In the genomic region with DNA sequence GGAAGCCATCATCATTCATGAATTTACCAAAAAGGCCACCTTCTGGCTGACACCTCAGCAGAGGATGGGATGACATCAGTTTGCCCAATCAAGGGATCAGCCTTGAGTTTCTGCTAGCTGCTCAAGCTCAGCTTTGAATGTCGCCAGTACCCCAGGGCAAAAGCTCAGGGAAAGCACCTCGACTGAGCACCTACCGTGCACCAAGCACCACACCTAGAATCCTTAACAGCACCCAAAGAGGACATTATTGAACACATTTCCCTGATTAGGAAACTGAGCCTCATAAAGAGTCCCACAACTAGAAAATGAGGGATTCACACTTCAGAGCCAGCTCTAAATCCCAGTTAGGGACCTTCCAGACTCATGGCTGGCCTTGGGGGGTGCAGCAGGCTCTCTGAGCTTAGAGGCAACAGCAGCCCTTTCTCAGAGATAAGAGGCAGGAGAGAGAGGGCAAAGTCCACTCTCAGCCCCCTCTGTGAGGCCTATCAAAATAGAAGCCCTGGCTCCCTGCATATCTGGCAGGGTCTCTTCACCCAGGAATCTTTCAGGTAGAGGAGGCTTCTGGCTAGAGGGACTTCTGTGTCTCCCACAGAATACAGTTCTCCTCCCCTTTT, we compare ENCODE assay signal across 20 cellular contexts. TPM values are rescaled to one million over a fixed set of nuclear protein-coding genes. Genes with fewer than 3 reads are reported as not detected.
DNase-seq lines count a peak whose midpoint lies in the region; ATAC-seq, FAIRE-seq and TF ChIP-seq lines count a peak whose summit lies in the region.
"Had no signal": no experiment of that assay in that cellular context is flagged by ENCODE, and none has a peak within 500 bp of the region (broad histone marks: within the 10 kb centered on the region; RNA-seq: fewer than 3 reads in every experiment).

No MANE protein-coding gene starts in this region.

- no peak for TF ChIP-seq CTCF in A549 (IDR thresholded peaks at IDR 0.05)
- TF ChIP-seq CTCF in K562 (IDR thresholded peaks at IDR 0.05 in 2 of 3, conservative IDR thresholded peaks at IDR 0.05 in 1 of 3; ENCODE audit: insufficient read depth in 2 of 3, low read depth in 1 of 3, low read length in 3 of 3) = no peak
- TF ChIP-seq CTCF in mucosa of descending colon (IDR thresholded peaks at IDR 0.05) = no peak
- TF ChIP-seq CTCF in vagina (IDR thresholded peaks at IDR 0.05) = no peak

- peak overlapping the region; percentile 1; the same call in 1 of the 3 replicates for H3K4me2 ChIP-seq in A549
- H3K4me2 ChIP-seq in K562 (ENCODE audit: insufficient read depth, low read length) = no peak overlapping the region
- H3K4me2 ChIP-seq: KMS-11 had no signal

- in situ Hi-C loops in K562 (cut with MboI) = no loop called here

- TF ChIP-seq POLR2A in A549 (IDR thresholded peaks at IDR 0.05; ENCODE audit: low read length) (no peak), K562 (conservative IDR thresholded peaks at IDR 0.05) (no peak), vagina (IDR thresholded peaks at IDR 0.05) (no peak)

- H3K4me1 ChIP-seq in A549 = peaks cover 8% of the 10 kb centered on the region; the same call in 1 of the 3 replicates
- H3K4me1 ChIP-seq in HUES48 (ENCODE audit: control insufficient read depth, insufficient read depth, low read length) = peaks cover 4% of the 10 kb centered on the region; the same call in 1 of the 2 replicates
- H3K4me1 ChIP-seq in K562 (replicated peaks in 1 of 2; ENCODE audit: control insufficient read depth in 2 of 2, insufficient read depth in 2 of 2, low read length in 2 of 2) = no peaks in the 10 kb centered on the region
- peaks cover 6% of the 10 kb centered on the region for H3K4me1 ChIP-seq in mucosa of descending colon (ENCODE audit: low read depth)
- no peaks in the 10 kb centered on the region for H3K4me1 ChIP-seq in vagina
- H3K4me1 ChIP-seq: HAP-1 had no signal

- no peak overlapping the region for H3K4me3 ChIP-seq in A549
- no peak overlapping the region for H3K4me3 ChIP-seq in HUES48 (ENCODE audit: low read depth, low read length)
- H3K4me3 ChIP-seq in K562 = no peak overlapping the region
- H3K4me3 ChIP-seq in mucosa of descending colon = no peak overlapping the region
- H3K4me3 ChIP-seq in vagina = no peak overlapping the region
- H3K4me3 ChIP-seq: HAP-1, MG63 had no signal

- TF ChIP-seq EP300 in A549 (IDR thresholded peaks at IDR 0.05) (no peak), K562 (IDR thresholded peaks at IDR 0.05; ENCODE audit: low read length) (no peak)

- no peaks in the 10 kb centered on the region for H3K9me3 ChIP-seq in A549
- H3K9me3 ChIP-seq in HUES48 (ENCODE audit: control insufficient read depth, insufficient read depth, low read length) = no peaks in the 10 kb centered on the region
- no peaks in the 10 kb centered on the region; the same call in 1 of the 2 replicates for H3K9me3 ChIP-seq in K562 (replicated peaks; ENCODE audit: control insufficient read depth, insufficient read depth, low read depth, low read length)
- H3K9me3 ChIP-seq in mucosa of descending colon = no peaks in the 10 kb centered on the region
- H3K9me3 ChIP-seq in vagina = no peaks in the 10 kb centered on the region
- H3K9me3 ChIP-seq: HAP-1, MG63 had no signal

- no peak for FAIRE-seq in A549 (lab: Jason Lieb, UNC)
- no peak for FAIRE-seq in K562 (lab: Jason Lieb, UNC)
- FAIRE-seq: A204.1 had no signal

- H3K27me3 ChIP-seq in HUES48 (ENCODE audit: control insufficient read depth, insufficient read depth, low read length) (no peaks in the 10 kb centered on the region), K562 (ENCODE audit: control insufficient read depth in 2 of 2, insufficient read depth in 2 of 2, low read length in 2 of 2) (peaks cover 23 to 50% of the 10 kb centered on the region in 2 experiments), vagina (no peaks in the 10 kb centered on the region)
- H3K27me3 ChIP-seq: MG63 had no signal

- CTCF ChIA-PET in A549 (lab: Yijun Ruan, JAX) = interaction anchor here (0.6 to 2.9 kb wide), 8 partner anchors 10 to 220 kb away, joined by 3 to 14 read pairs (median 4); no protein-coding TSS in a partner anchor
- CTCF ChIA-PET in K562 (lab: Yijun Ruan, JAX; ENCODE audit: low intra/inter-chr PET ratio) = no interaction called here

- H3K9me1 ChIP-seq in K562 (ENCODE audit: control insufficient read depth, insufficient read depth, low read length) = no peaks in the 10 kb centered on the region

- peak; percentile 40 to 47; a peak in 3 of 6 replicates for ATAC-seq in A549
- no peak; the same call in 2 of the 3 replicates for ATAC-seq in K562
- ATAC-seq in mucosa of descending colon = peak; percentile 55
- no peak for ATAC-seq in HG02852 (IDR thresholded peaks at IDR 0.05; ENCODE audit: unreplicated experiment)
- ATAC-seq: Panc1 had no signal

- H3K27ac ChIP-seq in A549 (no peak overlapping the region), HUES48 (ENCODE audit: low read depth, low read length) (peak overlapping the region; percentile 60), K562 (ENCODE audit: extremely low read depth, low read depth, low read length) (no peak overlapping the region), vagina (no peak overlapping the region)
- H3K27ac ChIP-seq: C4-2B, KMS-11 had no signal

- H2AFZ ChIP-seq in K562 (ENCODE audit: low read depth, low read length) = no peak overlapping the region

- DNase-seq in A549 (ENCODE audit: low read depth in 1 of 2, low spot score in 1 of 2) = no peak
- peak in 1 of 4 experiments; percentile 7 for DNase-seq in K562 (ENCODE audit: extremely low read depth in 1 of 4, low spot score in 3 of 4)
- DNase-seq in mucosa of descending colon = no peak
- DNase-seq in GDM1 (lab: John Stamatoyannopoulos, UW) = no peak
- DNase-seq in activated CD4-positive, alpha-beta T cell treated with anti-CD3 and anti-CD28 coated beads, Interleukin-2, amount 50 U/mL, for 48 hours = no peak
- no peak for DNase-seq in vagina (ENCODE audit: extremely low spot score in 2 of 2)
- DNase-seq: DMS 273 treated with DMSO at 0.1 percent for 48 hours, MG63, NCI-H1092 treated with DMSO at 0.1 percent for 48 hours, NCI-H187, NCI-H446, NCI-H82, SW 1271 had no signal

- no peak overlapping the region for H3K9ac ChIP-seq in HUES48 (ENCODE audit: low read depth, low read length)
- no peak overlapping the region for H3K9ac ChIP-seq in K562 (ENCODE audit: insufficient read depth in 1 of 2, low read depth in 2 of 2, low read length in 2 of 2)
- H3K9ac ChIP-seq: KMS-11 had no signal

- 77% methylated on average over 3 of the region's 3 CpGs for WGBS in A549 (ENCODE audit: missing lambda C conversion rate)
- 2% methylated on average over 3 of the region's 3 CpGs for WGBS in K562 (ENCODE audit: insufficient coverage, low coverage, missing lambda C conversion rate)

- H3K36me3 ChIP-seq in HUES48 (ENCODE audit: control insufficient read depth, insufficient read depth, low read length) (no peaks in the 10 kb centered on the region), K562 (ENCODE audit: control insufficient read depth, insufficient read depth, low read length) (no peaks in the 10 kb centered on the region), mucosa of descending colon (ENCODE audit: low read depth) (no peaks in the 10 kb centered on the region), vagina (no peaks in the 10 kb centered on the region)
- H3K36me3 ChIP-seq: HAP-1, MG63 had no signal

- no peaks in the 10 kb centered on the region for H3K79me2 ChIP-seq in K562 (ENCODE audit: control insufficient read depth, insufficient read depth, low read length)

- no TSS peak for BruUV-seq in K562 (replicated peaks; lab: Mats Ljungman, UMichigan)

- POLR2A ChIA-PET in A549 (lab: Yijun Ruan, JAX) = interaction anchor here (1.0 kb wide), 1 partner anchor 148 kb away, joined by 3 read pairs; no protein-coding TSS in a partner anchor
- POLR2A ChIA-PET in K562 (lab: Yijun Ruan, JAX) = interaction anchor here (0.6 kb wide), 1 partner anchor 298 kb away, joined by 3 read pairs; no protein-coding TSS in a partner anchor

- TF ChIP-seq RAD21 in A549 (conservative IDR thresholded peaks at IDR 0.05 in 1 of 2, IDR thresholded peaks at IDR 0.05 in 1 of 2) = no peak
- no peak for TF ChIP-seq RAD21 in K562 (CRISPR knock-in tag; conservative IDR thresholded peaks at IDR 0.05 in 1 of 2, IDR thresholded peaks at IDR 0.05 in 1 of 2)

- intact Hi-C loops in K562 (cut with micrococcal nuclease) (no loop called here), mucosa of descending colon (cut with DNase I, micrococcal nuclease) (no loop called here), vagina (cut with DNase I) (no loop called here)

- peaks cover 3% of the 10 kb centered on the region; the same call in 1 of the 2 replicates for H4K20me1 ChIP-seq in K562 (replicated peaks; ENCODE audit: control insufficient read depth, insufficient read depth, low read length)

TF ChIP-seq in A549, 52 proteins besides CTCF, POLR2A, EP300 and RAD21 (continues in another document):
- TF ChIP-seq JUNB (IDR thresholded peaks at IDR 0.05) (no peak), KDM1A (IDR thresholded peaks at IDR 0.05; ENCODE audit: low read depth) (no peak)

TF ChIP-seq in K562, 482 proteins besides CTCF, POLR2A, EP300 and RAD21 (continues in another document):
- no peak for TF ChIP-seq KDM2B (CRISPR knock-in tag; IDR thresholded peaks at IDR 0.05)
- no peak for TF ChIP-seq GTF2E2 (tag; IDR thresholded peaks at IDR 0.05)

RNA-seq across cellular contexts. Expression of gene DAGLA, which starts 13.4 kb away (rescaled TPM):
- polyA plus RNA-seq in A549 (2011; rRNA removed) (0.93 and 1.2 TPM in 2 replicates), A549 (2017; fragmentation: RNase III; extraction: RNeasy Plus Mini Kit Qiagen cat#74134 plus additional on column Dnase treatment) (2.2 to 2.5 TPM (median 2.5 TPM) in 3 replicates), K562 (2011; rRNA removed) (0.07 TPM in 2 replicates), K562 (2014; fragmentation: Illumina TruSeq; extraction: Trizol) (0.04 and 0.11 TPM in 2 replicates), K562 (2014; fragmentation: Nextera tagmentation; extraction: Ambion mirVana) (not detected), K562 (2014; rRNA removed) (0.03 and 0.07 TPM in 2 replicates)
- polyA plus RNA-seq in A549 (2012; cell fraction: cytosol; rRNA removed) = 2.3 and 3.7 TPM in 2 replicates
- 6.3 and 8.7 TPM in 2 replicates for polyA plus RNA-seq in A549 (2012; cell fraction: nucleus; rRNA removed)
- 2.0 and 2.3 TPM in 2 replicates for polyA minus RNA-seq in A549 (2011; rRNA and poly(A)+ RNA removed)
- total RNA-seq in K562 (2011; cell fraction: chromatin; rRNA removed; ENCODE audit: low replicate concordance) = 0.16 and 1.5 TPM in 2 replicates
- 0.66 and 0.67 TPM in 2 replicates for total RNA-seq in K562 (2011; cell fraction: nucleolus; rRNA removed)
- total RNA-seq in K562 (2011; cell fraction: nucleoplasm; rRNA removed) = 0.22 and 0.84 TPM in 2 replicates
- total RNA-seq in K562 (2014; rRNA removed) (0.08 TPM in 1 of 2 replicates, not detected in the other), K562 (2014; rRNA removed; fragmentation: Illumina TruSeq; extraction: Trizol) (not detected in 2 replicates), K562 (2015; rRNA removed; fragmentation: Illumina TruSeq; extraction: Trizol) (0.04 TPM in 2 replicates), K562 (2021) (0.13 and 0.16 TPM in 2 replicates), mucosa of descending colon (10 to 100 TPM in 2 of 3 donors, 1 to 10 TPM in 1; 7.2 to 12.0 (median 11.9) TPM), vagina (1.5 TPM)
- 0.09 and 0.22 TPM in 2 replicates for polyA plus RNA-seq in K562 (2011; cell fraction: cytosol; rRNA removed)
- 0.18 and 0.51 TPM in 2 replicates for polyA plus RNA-seq in K562 (2011; cell fraction: nucleus; rRNA removed)
- polyA plus RNA-seq in K562 (2012) = 0.09 and 0.14 TPM in 2 replicates
- 0.06 and 0.21 TPM in 2 replicates for polyA minus RNA-seq in K562 (2011; rRNA and poly(A)+ RNA removed)
- 0.18 and 0.29 TPM in 2 replicates for polyA minus RNA-seq in K562 (2011; cell fraction: cytosol; rRNA and poly(A)+ RNA removed)
- polyA minus RNA-seq in K562 (2011; cell fraction: nucleus; rRNA and poly(A)+ RNA removed) = 0.22 and 0.67 TPM in 2 replicates

Comparison
In these comparisons a context has a peak if more than half of its experiments do, and no peak if none do; other contexts are left out.
1. ATAC-seq: peak in A549 (2 of 2) and mucosa of descending colon (single experiment); none in K562 (single experiment) and HG02852 (single experiment).